ENCODE assay signal across 8 cellular contexts in the genomic region with DNA sequence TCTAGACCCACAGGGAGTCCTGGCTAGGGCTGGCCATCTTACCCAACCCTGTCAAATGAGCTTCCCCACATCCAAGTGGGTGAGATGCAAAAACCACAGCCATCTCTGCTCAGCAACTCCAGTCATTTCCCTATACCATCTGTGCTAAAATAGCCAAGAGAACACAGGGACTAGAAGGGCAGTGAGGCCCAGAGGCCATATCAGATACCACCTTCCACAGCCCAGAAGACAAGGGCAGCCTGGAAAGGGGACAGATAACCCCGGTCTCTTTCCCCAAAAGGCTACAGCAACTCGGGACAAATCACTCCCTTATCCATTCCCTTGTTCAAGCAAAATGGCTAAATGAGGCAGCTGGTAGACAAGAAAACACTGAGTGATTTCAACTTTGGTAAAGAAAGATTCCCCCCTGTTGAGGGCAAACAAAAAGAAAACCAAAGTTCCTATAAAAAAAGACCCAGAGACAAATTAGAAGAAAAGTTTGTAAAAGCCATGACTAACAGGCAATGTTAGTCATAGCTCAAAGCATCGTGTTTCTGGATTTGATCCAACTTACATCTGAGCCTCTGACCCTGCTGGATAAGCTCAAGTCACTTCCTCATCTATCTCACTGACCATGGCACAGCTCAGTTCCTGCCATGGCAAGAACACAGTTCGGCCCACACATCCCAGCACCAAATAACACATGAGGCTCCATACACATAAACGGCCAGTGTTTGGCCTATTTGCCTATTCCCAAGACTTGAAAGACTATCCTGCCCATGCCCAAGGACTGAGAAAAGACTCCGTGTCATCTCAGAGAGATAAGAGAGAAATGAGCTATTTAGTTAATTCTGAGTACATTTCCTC. TPM values are rescaled to one million over a fixed set of nuclear protein-coding genes. Genes with fewer than 3 reads are reported as not detected.
DNase-seq lines count a peak whose midpoint lies in the region; TF ChIP-seq lines count a peak whose summit lies in the region.

No MANE protein-coding gene starts in this region.

- no peaks in the 10 kb centered on the region for H3K27me3 ChIP-seq in neural progenitor cell
- no peaks in the 10 kb centered on the region for H3K27me3 ChIP-seq in HAP-1 (ENCODE audit: low read depth)

- H3K9me3 Mint-ChIP-seq in neural progenitor cell = no peaks in the 10 kb centered on the region

- no peaks in the 10 kb centered on the region for H3F3A ChIP-seq in neural progenitor cell (ENCODE audit: low read depth)

- no peak for TF ChIP-seq CTCF in neural progenitor cell (IDR thresholded peaks at IDR 0.05)

- H3K4me1 Mint-ChIP-seq in neural progenitor cell = peaks cover 34% of the 10 kb centered on the region

- H3K9me3 ChIP-seq in neural progenitor cell (ENCODE audit: low read depth) = no peaks in the 10 kb centered on the region
- H3K9me3 ChIP-seq in HAP-1 = no peaks in the 10 kb centered on the region

- H2AFZ ChIP-seq in neural progenitor cell (replicated peaks) = no peak overlapping the region

- H3K79me2 ChIP-seq in neural progenitor cell (ENCODE audit: low read depth) = no peaks in the 10 kb centered on the region

- peak overlapping the region; percentile 19 for H3K27ac Mint-ChIP-seq in neural progenitor cell

- DNase-seq in CMK (ENCODE audit: low read depth) = peak; percentile 62
- DNase-seq in NCI-H69 (lab: John Stamatoyannopoulos, UW) = peak; percentile 10
- DNase-seq in dedifferentiated amniotic fluid mesenchymal stem cell (ENCODE audit: extremely low spot score) = peak; percentile 82
- DNase-seq in neural progenitor cell (ENCODE audit: low spot score) = no peak
- no peak for DNase-seq in NCI-H2081 (lab: John Stamatoyannopoulos, UW)
- no peak for DNase-seq in 8988T
- no peak for DNase-seq in HK-2 (ENCODE audit: unreplicated experiment)
- no peak for DNase-seq in HAP-1 (ENCODE audit: low spot score in 2 of 2)

- H3K4me1 ChIP-seq in neural progenitor cell = peaks cover 4% of the 10 kb centered on the region
- H3K4me1 ChIP-seq in HAP-1 = no peaks in the 10 kb centered on the region

- no peaks in the 10 kb centered on the region for H4K20me1 ChIP-seq in neural progenitor cell (ENCODE audit: low read depth)

- H3K36me3 ChIP-seq in neural progenitor cell (no peaks in the 10 kb centered on the region), HAP-1 (replicated peaks) (no peaks in the 10 kb centered on the region)

- H3K4me2 ChIP-seq in neural progenitor cell = no peak overlapping the region

- H3K4me3 Mint-ChIP-seq in neural progenitor cell = peak overlapping the region; percentile 13

- no peak overlapping the region for H3K4me3 ChIP-seq in neural progenitor cell
- no peak overlapping the region for H3K4me3 ChIP-seq in HAP-1

- H3K9ac ChIP-seq in neural progenitor cell = no peak overlapping the region

- in situ Hi-C loops in HAP-1 (cut with MboI; ENCODE audit: low sequenced_read_pairs) = no loop called here

- H3K27me3 Mint-ChIP-seq in neural progenitor cell (ENCODE audit: insufficient read depth, low read depth) = peaks cover 5% of the 10 kb centered on the region

- H3K36me3 Mint-ChIP-seq in neural progenitor cell = no peaks in the 10 kb centered on the region

- no peak overlapping the region for H3K27ac ChIP-seq in neural progenitor cell

RNA-seq across cellular contexts. Expression of a gene that starts 3.1 kb away (rescaled TPM):
- 0.19 TPM in 1 of 2 replicates, not detected in the other for total RNA-seq in neural progenitor cell (ENCODE audit: low replicate concordance)

RNA-seq across cellular contexts. Expression of a gene that starts 26.1 kb away (rescaled TPM):
- 0.93 TPM in 1 of 2 replicates, not detected in the other for total RNA-seq in neural progenitor cell (ENCODE audit: low replicate concordance)

RNA-seq across cellular contexts. Expression of a gene that starts 55.5 kb away (rescaled TPM):
- not detected in 2 replicates for total RNA-seq in neural progenitor cell (ENCODE audit: low replicate concordance)

Comparison
In these comparisons a context has a peak if more than half of its experiments do, and no peak if none do; other contexts are left out.
1. DNase-seq: peak in CMK (single experiment), NCI-H69 (single experiment) and dedifferentiated amniotic fluid mesenchymal stem cell (single experiment); none in neural progenitor cell (single experiment), NCI-H2081 (0 of 2), 8988T (single experiment), HK-2 (single experiment) and HAP-1 (0 of 2).